In the genomic region with DNA sequence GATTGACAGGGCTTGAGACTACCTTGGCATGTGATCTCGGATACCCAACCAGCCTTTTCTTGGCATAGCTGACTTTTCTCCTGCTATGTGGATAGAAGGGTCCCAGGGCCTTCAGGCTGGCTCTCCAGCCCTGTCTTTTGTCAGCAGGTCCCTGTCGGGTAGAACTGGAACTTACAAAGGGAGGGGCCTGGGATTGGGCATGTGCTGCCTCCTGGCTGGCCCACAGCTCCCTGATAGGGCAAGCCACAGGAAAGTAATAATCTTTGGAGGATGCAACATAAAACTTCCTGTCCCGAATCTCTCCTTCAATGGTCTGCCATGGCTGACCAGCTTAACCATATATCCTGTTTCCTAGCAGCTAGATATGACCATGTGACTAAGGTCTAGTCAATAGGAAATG, we compare ENCODE assay signal across 1 cellular context.
TF ChIP-seq lines count a peak whose summit lies in the region.

No MANE protein-coding gene starts in this region.

TF ChIP-seq in K562, 482 proteins besides CTCF, POLR2A, EP300 and RAD21:
- 0 out of 2 replicates have a peak, but pooled peaks have one; percentile 12 for TF ChIP-seq PKNOX1 (IDR thresholded peaks at IDR 0.05)
- TF ChIP-seq E4F1 (CRISPR knock-in tag; IDR thresholded peaks at IDR 0.05; ENCODE audit: borderline replicate concordance), result no peak
